21 cellular contexts compared by ENCODE assay signal in genomic region chr2:119253760-119254600, GRCh38. TPM values are rescaled to one million over a fixed set of nuclear protein-coding genes. Genes with fewer than 3 reads are reported as not detected.
DNase-seq lines count a peak whose midpoint lies in the region; ATAC-seq, FAIRE-seq and TF ChIP-seq lines count a peak whose summit lies in the region.
"Had no signal": no experiment of that assay in that cellular context is flagged by ENCODE, and none has a peak within 500 bp of the region (broad histone marks: within the 10 kb centered on the region; RNA-seq: fewer than 3 reads in every experiment).

No MANE protein-coding gene starts in this region.

- FAIRE-seq in A549 (lab: Jason Lieb, UNC), result no peak
- FAIRE-seq: GM12891 had no signal

- no peak overlapping the region for H2AFZ ChIP-seq in mammary epithelial cell (ENCODE audit: low read depth, low read length)

- ATAC-seq in A549, result no peak
- ATAC-seq in heart right ventricle, result no peak
- ATAC-seq: natural killer cell had no signal

- DNase-seq in A549 (ENCODE audit: low read depth in 1 of 2, low spot score in 1 of 2) (no peak), HFFc6 (no peak), mammary epithelial cell (no peak), mesenteric fat pad (ENCODE audit: low spot score) (peak; percentile 64), NCI-H446 (lab: John Stamatoyannopoulos, UW) (no peak), iPS-NIHi11 (ENCODE audit: low spot score) (no peak), occipital lobe (lab: John Stamatoyannopoulos, UW) (no peak), heart right ventricle (no peak)
- DNase-seq: activated CD4-positive, alpha-beta memory T cell treated with anti-CD3 and anti-CD28 coated beads, Interleukin-2, amount 10 ng/mL, durations not matched to agents 7 days and 5 days; activated naive CD4-positive, alpha-beta T cell treated with anti-CD3 and anti-CD28 coated beads for 36 hours; activated T-cell treated with anti-CD3 and anti-CD28 coated beads, Interleukin-2, amount 50 U/mL, for 24 hours; anterior cingulate cortex; DMS53; mesendoderm; natural killer cell; NCI-H1105; NCI-H2107; NCI-H524 treated with DMSO at 0.1 percent for 48 hours; WERI-Rb-1 had no signal

- no peak for TF ChIP-seq EP300 in A549 (IDR thresholded peaks at IDR 0.05)

- H3K36me3 ChIP-seq in mammary epithelial cell (ENCODE audit: insufficient read depth, low read length), result peaks cover 7% of the 10 kb centered on the region
- H3K36me3 ChIP-seq in heart right ventricle, result peaks cover 0 to 20% (median 0%) of the 10 kb centered on the region in 9 donors

- POLR2A ChIA-PET in A549 (lab: Yijun Ruan, JAX), result interaction anchor here (2.1 kb wide), 1 partner anchor 13 kb away, joined by 8 read pairs; no protein-coding TSS in a partner anchor

- intact Hi-C loops in mammary epithelial cell (cut with micrococcal nuclease) (loop anchor here (2.0 kb wide), 1 partner anchor 75 kb away; no protein-coding TSS in a partner anchor), heart right ventricle (cut with DNase I) (no loop called here)

- H3K27me3 Mint-ChIP-seq in HFFc6 (ENCODE audit: insufficient read depth), result no peaks in the 10 kb centered on the region; the same call in none of the 2 replicates
- H3K27me3 Mint-ChIP-seq: activated CD4-positive, alpha-beta memory T cell treated with anti-CD3 and anti-CD28 coated beads, Interleukin-2, amount 10 ng/mL, durations not matched to agents 7 days and 5 days had no signal

- H3K4me2 ChIP-seq in A549, result peak overlapping the region; percentile 71
- H3K4me2 ChIP-seq in mammary epithelial cell (ENCODE audit: insufficient read depth, low read depth, low read length), result peak overlapping the region; percentile 47

- H3K9me3 Mint-ChIP-seq in HFFc6, result no peaks in the 10 kb centered on the region
- H3K9me3 Mint-ChIP-seq: activated CD4-positive, alpha-beta memory T cell treated with anti-CD3 and anti-CD28 coated beads, Interleukin-2, amount 10 ng/mL, durations not matched to agents 7 days and 5 days; activated naive CD4-positive, alpha-beta T cell treated with anti-CD3 and anti-CD28 coated beads for 36 hours; activated T-cell treated with anti-CD3 and anti-CD28 coated beads, Interleukin-2, amount 50 U/mL, for 24 hours; natural killer cell had no signal

- H3K4me3 Mint-ChIP-seq in HFFc6, result peak overlapping the region; percentile 65; the same call in 1 of the 2 replicates
- H3K4me3 Mint-ChIP-seq: activated CD4-positive, alpha-beta memory T cell treated with anti-CD3 and anti-CD28 coated beads, Interleukin-2, amount 10 ng/mL, durations not matched to agents 7 days and 5 days; activated naive CD4-positive, alpha-beta T cell treated with anti-CD3 and anti-CD28 coated beads for 36 hours; activated T-cell treated with anti-CD3 and anti-CD28 coated beads, Interleukin-2, amount 50 U/mL, for 24 hours; natural killer cell had no signal

- H3K9ac ChIP-seq in mammary epithelial cell (ENCODE audit: insufficient read depth, low read length), result no peak overlapping the region

- H3K79me2 ChIP-seq in mammary epithelial cell (ENCODE audit: insufficient read depth, low read length), result peaks cover 10% of the 10 kb centered on the region

- WGBS in A549 (ENCODE audit: missing lambda C conversion rate), result 91% methylated on average over 14 of the region's 14 CpGs
- 91% methylated on average over 13 of the region's 14 CpGs for WGBS in mammary epithelial cell (ENCODE audit: low coverage, missing lambda C conversion rate)
- WGBS in heart right ventricle, 2 donors, result 89 to 93% methylated on average over 14 of the region's 14 CpGs

- TF ChIP-seq RAD21 in A549 (conservative IDR thresholded peaks at IDR 0.05 in 1 of 2, IDR thresholded peaks at IDR 0.05 in 1 of 2), result no peak

- H3K27ac ChIP-seq in A549, result peak overlapping the region; percentile 84 to 93
- H3K27ac ChIP-seq in mammary epithelial cell (ENCODE audit: insufficient read depth, low read depth, low read length), result peak overlapping the region; percentile 81
- H3K27ac ChIP-seq in heart right ventricle, result no peak overlapping the region
- H3K27ac ChIP-seq: suprapubic skin, WERI-Rb-1 had no signal

- H3K36me3 Mint-ChIP-seq in HFFc6 (ENCODE audit: low read depth), result peaks cover 18% of the 10 kb centered on the region
- H3K36me3 Mint-ChIP-seq: natural killer cell had no signal

- H3K27ac Mint-ChIP-seq in HFFc6, result peak overlapping the region; percentile 96
- H3K27ac Mint-ChIP-seq: activated CD4-positive, alpha-beta memory T cell treated with anti-CD3 and anti-CD28 coated beads, Interleukin-2, amount 10 ng/mL, durations not matched to agents 7 days and 5 days; activated naive CD4-positive, alpha-beta T cell treated with anti-CD3 and anti-CD28 coated beads for 36 hours; activated T-cell treated with anti-CD3 and anti-CD28 coated beads, Interleukin-2, amount 50 U/mL, for 24 hours had no signal

- TF ChIP-seq POLR2A in A549 (IDR thresholded peaks at IDR 0.05; ENCODE audit: low read length), result no peak

- H3K4me1 Mint-ChIP-seq in HFFc6 (ENCODE audit: low read depth), result peaks cover 62% of the 10 kb centered on the region
- H3K4me1 Mint-ChIP-seq: activated CD4-positive, alpha-beta memory T cell treated with anti-CD3 and anti-CD28 coated beads, Interleukin-2, amount 10 ng/mL, durations not matched to agents 7 days and 5 days; natural killer cell had no signal

- dilution Hi-C loops in mammary epithelial cell (cut with HindIII; ENCODE audit: low sequenced_read_pairs), result no loop called here

- no TSS peak for BruUV-seq in mammary epithelial cell (replicated peaks; lab: Mats Ljungman, UMichigan)

- H3K9me3 ChIP-seq in A549 (no peaks in the 10 kb centered on the region), mammary epithelial cell (replicated peaks; ENCODE audit: insufficient read depth, low read length) (no peaks in the 10 kb centered on the region), heart right ventricle (no peaks in the 10 kb centered on the region)
- H3K9me3 ChIP-seq: suprapubic skin had no signal

- no peak for TF ChIP-seq CTCF in A549 (IDR thresholded peaks at IDR 0.05)
- no peak for TF ChIP-seq CTCF in HFFc6 (IDR thresholded peaks at IDR 0.05)
- no peak for TF ChIP-seq CTCF in mammary epithelial cell (conservative IDR thresholded peaks at IDR 0.05 in 1 of 2, IDR thresholded peaks at IDR 0.05 in 1 of 2; ENCODE audit: extremely low read depth in 1 of 2, insufficient read depth in 1 of 2, low read depth in 1 of 2, low read length in 2 of 2)
- no peak for TF ChIP-seq CTCF in heart right ventricle (IDR thresholded peaks at IDR 0.05)

- peaks cover 56% of the 10 kb centered on the region for H3K4me1 ChIP-seq in A549
- peaks cover 55% of the 10 kb centered on the region for H3K4me1 ChIP-seq in mammary epithelial cell (ENCODE audit: insufficient read depth, low read length)
- H3K4me1 ChIP-seq in heart right ventricle, result peaks cover 0 to 17% (median 0%) of the 10 kb centered on the region in 9 donors

- H3K27me3 ChIP-seq in mammary epithelial cell (ENCODE audit: insufficient read depth, low read length) (no peaks in the 10 kb centered on the region), heart right ventricle (no peaks in the 10 kb centered on the region)
- H3K27me3 ChIP-seq: suprapubic skin had no signal

- in situ Hi-C loops in mammary epithelial cell (cut with MboI; ENCODE audit: low sequenced_read_pairs in 2 of 2), result loop anchor here in 1 of 2 donors (25.0 kb wide), 1 partner anchor 242 kb away; no protein-coding TSS in a partner anchor

- H3K4me3 ChIP-seq in A549, result no peak overlapping the region
- H3K4me3 ChIP-seq in mammary epithelial cell (replicated peaks in 1 of 3; ENCODE audit: insufficient read depth in 1 of 3, low read depth in 2 of 3, low read length in 3 of 3), result no peak overlapping the region
- H3K4me3 ChIP-seq in heart right ventricle, result no peak overlapping the region
- H3K4me3 ChIP-seq: suprapubic skin had no signal

- CTCF ChIA-PET in A549 (lab: Yijun Ruan, JAX), result interaction anchor here (1.3 to 5.7 kb wide), 4 partner anchors 12 to 37 kb away, joined by 3 to 38 read pairs (median 6); no protein-coding TSS in a partner anchor
- CTCF ChIA-PET in mammary epithelial cell (lab: Charles Lee; ENCODE audit: low non-redundant PET), result interaction anchor here (0.7 kb wide), 1 partner anchor 13 kb away, joined by 5 read pairs; no protein-coding TSS in a partner anchor

- no peaks in the 10 kb centered on the region for H4K20me1 ChIP-seq in mammary epithelial cell (ENCODE audit: insufficient read depth, low read length)

TF ChIP-seq in A549, 52 proteins besides CTCF, POLR2A, EP300 and RAD21 (continues in another document):
- TF ChIP-seq BCL3 (IDR thresholded peaks at IDR 0.05), result no peak
- no peak for TF ChIP-seq HOXB5 (CRISPR knock-in tag; IDR thresholded peaks at IDR 0.05)
- TF ChIP-seq, protein P1, sequence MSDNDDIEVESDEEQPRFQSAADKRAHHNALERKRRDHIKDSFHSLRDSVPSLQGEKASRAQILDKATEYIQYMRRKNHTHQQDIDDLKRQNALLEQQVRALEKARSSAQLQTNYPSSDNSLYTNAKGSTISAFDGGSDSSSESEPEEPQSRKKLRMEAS (IDR thresholded peaks at IDR 0.05), result no peak

RNA-seq across cellular contexts. Expression of gene STEAP3, which starts 30.3 kb away (rescaled TPM):
- polyA plus RNA-seq in A549 (2011; rRNA removed) (23.5 and 31.4 TPM in 2 replicates), A549 (2017; fragmentation: RNase III; extraction: RNeasy Plus Mini Kit Qiagen cat#74134 plus additional on column Dnase treatment) (28.8 to 30.8 TPM (median 30.2 TPM) in 3 replicates), mammary epithelial cell (42.2 TPM), heart right ventricle (1 to 10 TPM; 5.0 to 5.8 TPM)
- polyA plus RNA-seq in A549 (2012; cell fraction: cytosol; rRNA removed), result 38.2 and 58.3 TPM in 2 replicates
- polyA plus RNA-seq in A549 (2012; cell fraction: nucleus; rRNA removed), result 107 and 196 TPM in 2 replicates
- polyA minus RNA-seq in A549 (2011; rRNA and poly(A)+ RNA removed), result 25.7 and 31.1 TPM in 2 replicates
- 10 to 100 TPM; 20.7 to 37.3 (median 30.9) TPM for total RNA-seq in HFFc6 (2021; fragmentation: NEBNext Ultra II Directional; extraction: Animal tissue kit (Norgen Biotek cat#: 25700))
- total RNA-seq in mammary epithelial cell (10 to 100 TPM; 28.8 to 35.2 TPM), mesenteric fat pad (15.2 TPM), occipital lobe (not detected), heart right ventricle (10 to 100 TPM in 4 of 10 donors, 1 to 10 TPM in 6; 5.0 to 18.2 (median 8.6) TPM)
- polyA minus RNA-seq in mammary epithelial cell, result 39.5 TPM
- total RNA-seq: activated CD4-positive, alpha-beta memory T cell treated with anti-CD3 and anti-CD28 coated beads, Interleukin-2, amount 10 ng/mL, durations not matched to agents 7 days and 5 days had no signal

Comparison
In these comparisons a context has a peak if more than half of its experiments do, and no peak if none do; other contexts are left out.
1. H3K27ac ChIP-seq: peak in A549 (2 of 2) and mammary epithelial cell (single experiment); none in heart right ventricle (0 of 10).